ENCODE assay signal across 23 cellular contexts in the genomic region with DNA sequence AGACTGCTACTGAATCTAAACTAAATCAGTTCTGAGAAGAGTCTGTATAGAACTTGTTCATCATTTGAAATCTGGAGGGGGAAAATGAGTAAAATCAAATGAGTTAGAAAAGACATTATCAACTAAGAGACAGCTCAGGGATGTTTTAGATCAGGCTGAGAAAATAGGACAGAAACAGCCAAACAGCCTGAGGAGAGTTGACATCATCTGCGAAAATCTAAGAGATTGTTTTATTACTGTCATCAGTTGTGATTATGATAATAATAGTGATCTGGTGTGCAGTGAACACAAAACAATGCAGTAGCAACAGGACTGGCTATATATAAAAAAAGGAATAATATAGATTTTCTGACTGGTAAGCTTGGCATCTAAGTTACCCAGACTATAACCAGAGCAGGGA.
DNase-seq lines count a peak whose midpoint lies in the region; ATAC-seq, FAIRE-seq and TF ChIP-seq lines count a peak whose summit lies in the region.
"Had no signal": no experiment of that assay in that cellular context is flagged by ENCODE, and none has a peak within 500 bp of the region (broad histone marks: within the 10 kb centered on the region; RNA-seq: fewer than 3 reads in every experiment).

No MANE protein-coding gene starts in this region.

- H3K36me3 Mint-ChIP-seq in GM23338 (ENCODE audit: low read depth) (no peaks in the 10 kb centered on the region), nephron progenitor cell (ENCODE audit: low read depth) (no peaks in the 10 kb centered on the region)
- H3K36me3 Mint-ChIP-seq: CD14-positive monocyte; CD4-positive, alpha-beta memory T cell; CD4-positive, CD25-positive, alpha-beta regulatory T cell; CD8-positive, alpha-beta memory T cell had no signal

- no peaks in the 10 kb centered on the region for H3K79me2 ChIP-seq in GM23338 (replicated peaks; ENCODE audit: insufficient read depth)

- H3K27me3 ChIP-seq in GM23338 (ENCODE audit: insufficient read depth), result no peaks in the 10 kb centered on the region
- H3K27me3 ChIP-seq: BE2C, BLaER1 had no signal

- H3K4me1 ChIP-seq in GM23338 (ENCODE audit: insufficient read depth), result no peaks in the 10 kb centered on the region
- H3K4me1 ChIP-seq: BE2C, BLaER1, Caco-2 had no signal

- H3K27me3 Mint-ChIP-seq in GM23338 (ENCODE audit: insufficient read depth, low read depth, poor library complexity) (no peaks in the 10 kb centered on the region), nephron progenitor cell (ENCODE audit: low read depth, poor library complexity) (peaks cover 3% of the 10 kb centered on the region)
- H3K27me3 Mint-ChIP-seq: CD4-positive, alpha-beta memory T cell; CD4-positive, CD25-positive, alpha-beta regulatory T cell; CD8-positive, alpha-beta memory T cell had no signal

- peak overlapping the region; percentile 60; the same call in 1 of the 2 replicates for H2AFZ ChIP-seq in GM23338

- H3K27ac Mint-ChIP-seq in GM23338, result no peak overlapping the region
- peak overlapping the region; percentile 69 for H3K27ac Mint-ChIP-seq in nephron progenitor cell
- H3K27ac Mint-ChIP-seq: CD14-positive monocyte; CD4-positive, CD25-positive, alpha-beta regulatory T cell; CD8-positive, alpha-beta memory T cell had no signal

- H3K9me2 ChIP-seq in GM23338 (ENCODE audit: insufficient read depth), result no peaks in the 10 kb centered on the region

- H3K36me3 ChIP-seq in GM23338 (ENCODE audit: insufficient read depth), result no peaks in the 10 kb centered on the region
- H3K36me3 ChIP-seq: BE2C, BLaER1 had no signal

- no peak overlapping the region for H3K4me3 Mint-ChIP-seq in GM23338
- no peak overlapping the region for H3K4me3 Mint-ChIP-seq in nephron progenitor cell
- H3K4me3 Mint-ChIP-seq: CD14-positive monocyte; CD4-positive, alpha-beta memory T cell; CD4-positive, CD25-positive, alpha-beta regulatory T cell; CD8-positive, alpha-beta memory T cell had no signal

- H4K20me1 ChIP-seq in GM23338 (replicated peaks; ENCODE audit: insufficient read depth), result no peaks in the 10 kb centered on the region
- H4K20me1 ChIP-seq: BLaER1 had no signal

- no peaks in the 10 kb centered on the region for H3F3A ChIP-seq in GM23338 (replicated peaks; ENCODE audit: low read depth)

- no peak overlapping the region for H3K27ac ChIP-seq in GM23338 (ENCODE audit: low read depth)
- H3K27ac ChIP-seq: BLaER1 had no signal

- no peak overlapping the region for H3K4me2 ChIP-seq in GM23338
- H3K4me2 ChIP-seq: BLaER1 had no signal

- no peak for ATAC-seq in GM23338

- FAIRE-seq in GM18507 (lab: Jason Lieb, UNC), result peak; percentile 15
- FAIRE-seq: A204.1, D721Med, G401.6, GM12891 had no signal

- H3K4me3 ChIP-seq in GM23338, result no peak overlapping the region
- H3K4me3 ChIP-seq: BLaER1 had no signal

- no peak for DNase-seq in GM18507 (ENCODE audit: extremely low spot score, insufficient read length, low read depth)
- no peak for DNase-seq in GM23338 (ENCODE audit: low spot score)
- no peak for DNase-seq in nephron progenitor cell
- no peak for DNase-seq in mucosa of gallbladder (ENCODE audit: low spot score)
- DNase-seq in COLO829 (ENCODE audit: low spot score), result no peak
- no peak for DNase-seq in NCI-H2029 (lab: John Stamatoyannopoulos, UW)
- DNase-seq: 8988T; ACHN; BE2C; C1 segment of cervical spinal cord; Caco-2; Calu3; CD4-positive, alpha-beta memory T cell; CD4-positive, CD25-positive, alpha-beta regulatory T cell; CD8-positive, alpha-beta memory T cell; DMS79 treated with DMSO at 0.1 percent for 48 hours; GF-D8 had no signal

- H3K4me1 Mint-ChIP-seq in GM23338 (peaks cover 4% of the 10 kb centered on the region; the same call in 1 of the 3 replicates), nephron progenitor cell (no peaks in the 10 kb centered on the region)
- H3K4me1 Mint-ChIP-seq: CD14-positive monocyte; CD4-positive, alpha-beta memory T cell; CD4-positive, CD25-positive, alpha-beta regulatory T cell; CD8-positive, alpha-beta memory T cell had no signal

- TF ChIP-seq CTCF in GM23338 (conservative IDR thresholded peaks at IDR 0.05; ENCODE audit: low read depth in 2 of 2), result no peak
- TF ChIP-seq CTCF in nephron progenitor cell (IDR thresholded peaks at IDR 0.05), result no peak

- no peaks in the 10 kb centered on the region for H3K9me3 Mint-ChIP-seq in GM23338
- no peaks in the 10 kb centered on the region for H3K9me3 Mint-ChIP-seq in nephron progenitor cell

TF ChIP-seq in GM23338, 12 proteins besides CTCF, POLR2A, EP300 and RAD21 (continues in another document):
- no peak for TF ChIP-seq STAT1 (IDR thresholded peaks at IDR 0.05; ENCODE audit: unreplicated experiment)
- no peak for TF ChIP-seq ZNF114 (CRISPR knock-in tag; IDR thresholded peaks at IDR 0.05)
- TF ChIP-seq CREB1 (CRISPR knock-in tag; IDR thresholded peaks at IDR 0.05; ENCODE audit: low read depth), result no peak
- TF ChIP-seq, protein P1, sequence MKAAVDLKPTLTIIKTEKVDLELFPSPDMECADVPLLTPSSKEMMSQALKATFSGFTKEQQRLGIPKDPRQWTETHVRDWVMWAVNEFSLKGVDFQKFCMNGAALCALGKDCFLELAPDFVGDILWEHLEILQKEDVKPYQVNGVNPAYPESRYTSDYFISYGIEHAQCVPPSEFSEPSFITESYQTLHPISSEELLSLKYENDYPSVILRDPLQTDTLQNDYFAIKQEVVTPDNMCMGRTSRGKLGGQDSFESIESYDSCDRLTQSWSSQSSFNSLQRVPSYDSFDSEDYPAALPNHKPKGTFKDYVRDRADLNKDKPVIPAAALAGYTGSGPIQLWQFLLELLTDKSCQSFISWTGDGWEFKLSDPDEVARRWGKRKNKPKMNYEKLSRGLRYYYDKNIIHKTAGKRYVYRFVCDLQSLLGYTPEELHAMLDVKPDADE (IDR thresholded peaks at IDR 0.05), result no peak
- no peak for TF ChIP-seq JUNB (IDR thresholded peaks at IDR 0.05; ENCODE audit: unreplicated experiment)
- no peak for TF ChIP-seq EZH2 (IDR thresholded peaks at IDR 0.05; ENCODE audit: low read depth, unreplicated experiment)
- TF ChIP-seq, protein P2, sequence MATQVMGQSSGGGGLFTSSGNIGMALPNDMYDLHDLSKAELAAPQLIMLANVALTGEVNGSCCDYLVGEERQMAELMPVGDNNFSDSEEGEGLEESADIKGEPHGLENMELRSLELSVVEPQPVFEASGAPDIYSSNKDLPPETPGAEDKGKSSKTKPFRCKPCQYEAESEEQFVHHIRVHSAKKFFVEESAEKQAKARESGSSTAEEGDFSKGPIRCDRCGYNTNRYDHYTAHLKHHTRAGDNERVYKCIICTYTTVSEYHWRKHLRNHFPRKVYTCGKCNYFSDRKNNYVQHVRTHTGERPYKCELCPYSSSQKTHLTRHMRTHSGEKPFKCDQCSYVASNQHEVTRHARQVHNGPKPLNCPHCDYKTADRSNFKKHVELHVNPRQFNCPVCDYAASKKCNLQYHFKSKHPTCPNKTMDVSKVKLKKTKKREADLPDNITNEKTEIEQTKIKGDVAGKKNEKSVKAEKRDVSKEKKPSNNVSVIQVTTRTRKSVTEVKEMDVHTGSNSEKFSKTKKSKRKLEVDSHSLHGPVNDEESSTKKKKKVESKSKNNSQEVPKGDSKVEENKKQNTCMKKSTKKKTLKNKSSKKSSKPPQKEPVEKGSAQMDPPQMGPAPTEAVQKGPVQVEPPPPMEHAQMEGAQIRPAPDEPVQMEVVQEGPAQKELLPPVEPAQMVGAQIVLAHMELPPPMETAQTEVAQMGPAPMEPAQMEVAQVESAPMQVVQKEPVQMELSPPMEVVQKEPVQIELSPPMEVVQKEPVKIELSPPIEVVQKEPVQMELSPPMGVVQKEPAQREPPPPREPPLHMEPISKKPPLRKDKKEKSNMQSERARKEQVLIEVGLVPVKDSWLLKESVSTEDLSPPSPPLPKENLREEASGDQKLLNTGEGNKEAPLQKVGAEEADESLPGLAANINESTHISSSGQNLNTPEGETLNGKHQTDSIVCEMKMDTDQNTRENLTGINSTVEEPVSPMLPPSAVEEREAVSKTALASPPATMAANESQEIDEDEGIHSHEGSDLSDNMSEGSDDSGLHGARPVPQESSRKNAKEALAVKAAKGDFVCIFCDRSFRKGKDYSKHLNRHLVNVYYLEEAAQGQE (IDR thresholded peaks at IDR 0.05; ENCODE audit: unreplicated experiment), result no peak
- no peak for TF ChIP-seq POLR2AphosphoS5 (IDR thresholded peaks at IDR 0.05; ENCODE audit: low read depth)
- TF ChIP-seq NANOG (IDR thresholded peaks at IDR 0.05; ENCODE audit: borderline replicate concordance), result no peak
- TF ChIP-seq ZNF331 (CRISPR knock-in tag; IDR thresholded peaks at IDR 0.05; ENCODE audit: low read depth), result no peak
